Comparison of ENCODE assay signal across 14 cellular contexts in the genomic region with DNA sequence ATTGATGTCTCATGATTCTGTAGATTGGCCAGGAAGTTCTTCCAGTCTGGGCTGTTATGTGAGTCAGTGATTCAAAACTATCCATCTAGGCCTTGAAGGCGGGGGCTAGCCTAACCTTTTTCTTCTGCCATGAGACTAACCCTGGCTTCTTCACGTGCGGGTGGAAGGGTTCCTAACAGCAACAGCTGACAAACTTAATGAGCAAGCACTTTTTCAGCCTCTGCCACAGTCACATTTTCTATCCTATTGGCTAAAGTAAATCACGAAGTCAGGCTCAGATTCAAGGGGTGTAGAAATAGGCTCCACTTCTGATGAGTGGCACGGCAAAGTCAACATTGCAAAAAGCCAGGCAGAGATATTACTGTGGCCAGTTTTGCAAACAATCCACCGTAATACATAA.
DNase-seq lines count a peak whose midpoint lies in the region; ATAC-seq and TF ChIP-seq lines count a peak whose summit lies in the region.
"Had no signal": no experiment of that assay in that cellular context is flagged by ENCODE, and none has a peak within 500 bp of the region (broad histone marks: within the 10 kb centered on the region; RNA-seq: fewer than 3 reads in every experiment).

No MANE protein-coding gene starts in this region.

- H3K23ac ChIP-seq in trophoblast cell (ENCODE audit: low read length): no peak overlapping the region

- intact Hi-C loops in PC-3 (cut with micrococcal nuclease) (loop anchor here (5.0 kb wide), 2 partner anchors 44 to 56 kb away; no protein-coding TSS in a partner anchor), lower leg skin (cut with DNase I; ENCODE audit: low total_unique reads) (no loop called here)

- H3K27ac ChIP-seq in PC-3 (ENCODE audit: low read length) (peak overlapping the region; percentile 94), subcutaneous abdominal adipose tissue (ENCODE audit: low read depth, low read length) (peak overlapping the region; percentile 78), trophoblast cell (ENCODE audit: low read depth, low read length) (no peak overlapping the region)
- H3K27ac ChIP-seq: ovary had no signal

- no peak overlapping the region for H3K18ac ChIP-seq in trophoblast cell (ENCODE audit: low read length)

- no peak for TF ChIP-seq POLR2A in lower leg skin (IDR thresholded peaks at IDR 0.05)

- H3K4me3 ChIP-seq in PC-3 (ENCODE audit: low read length) (peak overlapping the region; percentile 47; the same call in 1 of the 2 replicates), subcutaneous abdominal adipose tissue (ENCODE audit: low read depth in 1 of 5, low read length in 5 of 5) (no peak overlapping the region), trophoblast cell (ENCODE audit: low read depth, low read length) (no peak overlapping the region), lower leg skin (ENCODE audit: low read depth, poor library complexity, severe bottlenecking) (no peak overlapping the region)
- H3K4me3 ChIP-seq: GM12878, ovary had no signal

- CTCF ChIA-PET in PC-3 (lab: Charles Lee): no interaction called here

- no peaks in the 10 kb centered on the region for H3K9me2 ChIP-seq in PC-3 (replicated peaks; ENCODE audit: low read length)

- ATAC-seq in PC-3: peak; percentile 58
- peak; percentile 80 for ATAC-seq in esophagus mucosa
- ATAC-seq: GM12878, sciatic nerve, WTC11 had no signal

- no peak overlapping the region for H2BK120ac ChIP-seq in trophoblast cell (ENCODE audit: insufficient read depth, low read length, poor library complexity)

- no peak overlapping the region for H4K8ac ChIP-seq in trophoblast cell (ENCODE audit: low read depth, low read length)

- H3K27me3 ChIP-seq in PC-3 (ENCODE audit: low read length) (no peaks in the 10 kb centered on the region), subcutaneous abdominal adipose tissue (ENCODE audit: control insufficient read depth in 5 of 5, insufficient read depth in 4 of 5, low read length in 5 of 5) (no peaks in the 10 kb centered on the region), trophoblast cell (ENCODE audit: insufficient read depth, low read length) (no peaks in the 10 kb centered on the region)
- H3K27me3 ChIP-seq: ovary had no signal

- H3K79me1 ChIP-seq in trophoblast cell (ENCODE audit: low read length): no peaks in the 10 kb centered on the region

- peak overlapping the region; percentile 69 for H2AFZ ChIP-seq in PC-3 (ENCODE audit: low read length)
- H2AFZ ChIP-seq in trophoblast cell (ENCODE audit: insufficient read depth, low read length, poor library complexity): no peak overlapping the region

- no peak overlapping the region for H2BK12ac ChIP-seq in trophoblast cell (ENCODE audit: low read length)

- no peaks in the 10 kb centered on the region for H3K79me2 ChIP-seq in PC-3 (ENCODE audit: low read length)
- no peaks in the 10 kb centered on the region for H3K79me2 ChIP-seq in trophoblast cell (ENCODE audit: control insufficient read depth, insufficient read depth, low read length, poor library complexity)

- no peak for TF ChIP-seq CTCF in PC-3 (conservative IDR thresholded peaks at IDR 0.05; ENCODE audit: low read depth, low read length)
- TF ChIP-seq CTCF in lower leg skin (IDR thresholded peaks at IDR 0.05): no peak

- no peak overlapping the region for H2AK5ac ChIP-seq in trophoblast cell (ENCODE audit: low read length)

- H4K20me1 ChIP-seq in PC-3 (ENCODE audit: low read length): no peaks in the 10 kb centered on the region

- H3K4me2 ChIP-seq in PC-3 (ENCODE audit: low read length): peak overlapping the region; percentile 78
- H3K4me2 ChIP-seq in trophoblast cell (ENCODE audit: low read length): no peak overlapping the region

- no CpG with 5 or more reads among the region's 6 CpGs for WGBS in trophoblast cell (ENCODE audit: extremely low coverage, insufficient coverage, insufficient read length)
- 82 to 88% methylated on average over 6 of the region's 6 CpGs for WGBS in lower leg skin, 2 donors

- no TSS peak for BruUV-seq in PC-3 (replicated peaks; lab: Mats Ljungman, UMichigan)

- H2BK5ac ChIP-seq in trophoblast cell (ENCODE audit: low read depth, low read length, poor library complexity): no peak overlapping the region

- peak overlapping the region; percentile 50 for H3K9ac ChIP-seq in PC-3 (ENCODE audit: low read length)
- no peak overlapping the region for H3K9ac ChIP-seq in subcutaneous abdominal adipose tissue (ENCODE audit: low read length in 5 of 5)
- H3K9ac ChIP-seq in trophoblast cell (ENCODE audit: low read length): no peak overlapping the region

- H3F3A ChIP-seq in PC-3 (ENCODE audit: low read length, unreplicated experiment): peaks cover 9% of the 10 kb centered on the region

- POLR2A ChIA-PET in PC-3 (lab: Charles Lee; ENCODE audit: unreplicated experiment): no interaction called here

- H3K9me3 ChIP-seq in PC-3 (ENCODE audit: low read length) (no peaks in the 10 kb centered on the region), subcutaneous abdominal adipose tissue (ENCODE audit: control insufficient read depth in 5 of 5, low read length in 5 of 5) (no peaks in the 10 kb centered on the region), trophoblast cell (ENCODE audit: insufficient read depth, low read depth, low read length) (no peaks in the 10 kb centered on the region)
- H3K9me3 ChIP-seq: ovary had no signal

- no peak overlapping the region for H3K14ac ChIP-seq in trophoblast cell (ENCODE audit: low read length)

- no peak overlapping the region for H4K12ac ChIP-seq in trophoblast cell (ENCODE audit: low read depth, low read length)

- no peak overlapping the region for H3K4ac ChIP-seq in trophoblast cell (ENCODE audit: low read depth, low read length)

- H3K4me1 ChIP-seq in PC-3 (ENCODE audit: insufficient read depth, low read length) (peaks cover 27% of the 10 kb centered on the region), subcutaneous abdominal adipose tissue (ENCODE audit: control insufficient read depth in 5 of 5, insufficient read depth in 5 of 5, low read length in 5 of 5) (peaks cover 0 to 20% (median 5%) of the 10 kb centered on the region in 5 donors), trophoblast cell (ENCODE audit: control insufficient read depth in 1 of 2, insufficient read depth in 2 of 2, low read length in 2 of 2) (no peaks in the 10 kb centered on the region)

- DNase-seq in EH (ENCODE audit: low read depth) (peak; percentile 3), PC-3 (peak; percentile 59), trophoblast cell (no peak), lower leg skin (ENCODE audit: low spot score in 2 of 2) (no peak), DMS114 treated with DMSO at 0.1 percent for 48 hours (lab: John Stamatoyannopoulos, UW; ENCODE audit: unreplicated experiment) (no peak), globus pallidus (ENCODE audit: low spot score) (no peak)
- DNase-seq: NCI-H1436, ovary, Right ventricle myocardium superior had no signal

- H3K36me3 ChIP-seq in PC-3 (ENCODE audit: low read depth, low read length): no peaks in the 10 kb centered on the region
- no peaks in the 10 kb centered on the region for H3K36me3 ChIP-seq in subcutaneous abdominal adipose tissue (ENCODE audit: control insufficient read depth in 5 of 5, insufficient read depth in 5 of 5, low read length in 5 of 5)
- no peaks in the 10 kb centered on the region for H3K36me3 ChIP-seq in trophoblast cell (ENCODE audit: control insufficient read depth in 1 of 2, insufficient read depth in 2 of 2, low read length in 2 of 2)
- H3K36me3 ChIP-seq: ovary had no signal

- H4K91ac ChIP-seq in trophoblast cell (ENCODE audit: low read depth, low read length): no peak overlapping the region

Comparison
In these comparisons a context has a peak if more than half of its experiments do, and no peak if none do; other contexts are left out.
1. DNase-seq: peak in EH (single experiment) and PC-3 (single experiment); none in trophoblast cell (0 of 2), lower leg skin (0 of 2), DMS114 treated with DMSO at 0.1 percent for 48 hours (single experiment) and globus pallidus (single experiment).